ENCODE assay signal across 9 cellular contexts in genomic region chr7:690478-691360, GRCh38.
"Had no signal": no experiment of that assay in that cellular context is flagged by ENCODE, and none has a peak within 500 bp of the region (broad histone marks: within the 10 kb centered on the region; RNA-seq: fewer than 3 reads in every experiment).

No MANE protein-coding gene starts in this region.

- DNase-seq: activated gamma-delta T cell treated with Interleukin-2 at 50 U/mL for 16 hours; activated naive CD8-positive, alpha-beta T cell treated with anti-CD3 and anti-CD28 coated beads for 36 hours; activated T-cell treated with anti-CD3 and anti-CD28 coated beads, Interleukin-2, amount 50 U/mL, for 1 hour; central memory CD4-positive, alpha-beta T cell; left colon; SHP77; T-helper 17 cell had no signal

- ATAC-seq: left colon, psoas muscle, T-helper 17 cell had no signal

- H3K4me3 ChIP-seq: psoas muscle, tibial nerve had no signal

- H3K27me3 ChIP-seq: tibial nerve had no signal

- H3K4me1 ChIP-seq: psoas muscle, tibial nerve had no signal

- H3K27ac ChIP-seq: psoas muscle, tibial nerve had no signal
